ENCODE assay signal across 8 cellular contexts in the genomic region with DNA sequence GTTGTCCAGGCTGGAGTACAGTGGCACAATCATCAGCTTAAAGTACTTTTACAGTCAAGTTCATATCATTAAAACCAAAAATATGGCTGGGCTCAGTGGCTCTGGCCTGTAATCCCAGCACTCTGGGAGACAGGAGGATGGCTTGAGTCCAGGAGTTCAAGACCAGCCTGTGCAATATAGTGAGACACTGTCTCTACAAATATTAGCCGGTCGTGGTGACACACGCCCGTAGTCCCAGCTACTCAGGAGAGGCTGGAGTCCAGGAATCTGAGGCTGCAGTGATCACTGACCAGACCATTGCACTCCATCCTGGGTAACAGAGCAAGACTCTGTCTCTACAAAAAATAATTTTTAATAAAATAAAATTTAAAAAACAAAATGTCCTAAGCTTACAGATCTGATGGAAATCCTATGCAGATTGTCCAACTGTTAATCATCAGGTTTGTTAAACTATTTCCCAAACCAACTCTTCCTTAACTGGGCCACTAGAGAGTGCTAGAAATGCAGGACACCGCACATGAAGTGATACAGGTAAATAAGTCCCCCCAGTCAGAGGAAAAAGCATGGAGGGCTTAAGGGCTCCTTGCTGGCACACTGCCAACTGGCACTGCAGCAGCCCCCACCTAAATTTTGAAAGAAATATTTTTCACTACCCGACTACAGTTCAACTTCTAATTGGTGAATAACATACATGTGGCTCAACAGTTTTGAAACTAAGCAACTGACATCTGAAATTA. TPM values are rescaled to one million over a fixed set of nuclear protein-coding genes. Genes with fewer than 3 reads are reported as not detected.
A peak's percentile ranks its signal among the peaks of the same experiment; 100 is the strongest.
DNase-seq lines count a peak whose midpoint lies in the region; TF ChIP-seq lines count a peak whose summit lies in the region.

No MANE protein-coding gene starts in this region.

- peak; percentile 56 for TF ChIP-seq CTCF in cardiac fibroblast (IDR thresholded peaks at IDR 0.05; ENCODE audit: low read depth, low read length)
- peak in 1 of 2 experiments; percentile 28 for TF ChIP-seq CTCF in tibial artery (IDR thresholded peaks at IDR 0.05)

- peaks cover 30% of the 10 kb centered on the region for H3K36me3 ChIP-seq in SK-N-MC (ENCODE audit: insufficient read depth, low read length)
- peaks cover 36% of the 10 kb centered on the region for H3K36me3 ChIP-seq in mesodermal cell (ENCODE audit: control insufficient read depth, insufficient read depth, low read length)
- H3K36me3 ChIP-seq in tibial artery, result peaks cover 0 to 6% (median 4%) of the 10 kb centered on the region in 3 donors

- intact Hi-C loops in tibial artery (cut with DNase I; ENCODE audit: low total_unique reads), result loop anchor here (10.0 kb wide), 2 partner anchors 85 to 245 kb away; partner anchors contain the start of genes DHRS7B and MAP2K3

- H3K9me3 ChIP-seq in SK-N-MC (ENCODE audit: low read depth, low read length) (no peaks in the 10 kb centered on the region), mesodermal cell (ENCODE audit: control insufficient read depth, low read length) (no peaks in the 10 kb centered on the region), tibial artery (no peaks in the 10 kb centered on the region)

- H3K9ac ChIP-seq in SK-N-MC (ENCODE audit: insufficient read length), result peak overlapping the region; percentile 99

- 60 to 79% methylated on average over 4 to 5 of the region's 6 CpGs for WGBS in mesodermal cell (ENCODE audit: insufficient coverage in 2 of 2), 2 experiments

- peaks cover 25% of the 10 kb centered on the region for H3K4me1 ChIP-seq in mesodermal cell (ENCODE audit: control insufficient read depth, insufficient read depth, low read length, poor library complexity, severe bottlenecking)
- H3K4me1 ChIP-seq in tibial artery, result peaks cover 0 to 63% (median 53%) of the 10 kb centered on the region in 4 donors

- H3K4me3 ChIP-seq in SK-N-MC (peak overlapping the region; percentile 88), cardiac fibroblast (replicated peaks in 1 of 2; ENCODE audit: low read depth in 2 of 2, low read length in 2 of 2) (peak overlapping the region in 1 of 2 donors; percentile 86), mesodermal cell (ENCODE audit: extremely low read depth, insufficient read depth, low read length, poor library complexity, severe bottlenecking) (peak overlapping the region; percentile 95), tibial artery (peak overlapping the region; percentile 99 to 100)

- H3K4me3 Mint-ChIP-seq in IgD-negative memory B cell, result peak overlapping the region; percentile 85 to 97 (median 94)

- no peaks in the 10 kb centered on the region for H3K9me3 Mint-ChIP-seq in IgD-negative memory B cell

- in situ Hi-C loops in Caki2 (cut with HindIII; ENCODE audit: low pct_unique_long_range_greater_than_20kb, low sequenced_read_pairs), result no loop called here

- H3K27ac ChIP-seq in SK-N-MC (0 out of 2 replicates have a peak overlapping the region, but pooled peaks have one; percentile 57), mesodermal cell (ENCODE audit: low read depth, low read length, severe bottlenecking) (no peak overlapping the region), tibial artery (peak overlapping the region; percentile 99 to 100)

- no peaks in the 10 kb centered on the region for H3K36me3 Mint-ChIP-seq in IgD-negative memory B cell

- no peaks in the 10 kb centered on the region for H3K27me3 Mint-ChIP-seq in IgD-negative memory B cell

- H3K27ac Mint-ChIP-seq in IgD-negative memory B cell, result peak overlapping the region; percentile 93 to 98 (median 95)

- H3K4me1 Mint-ChIP-seq in IgD-negative memory B cell, result peaks cover 46 to 48% (median 46%) of the 10 kb centered on the region in 3 donors

- H3K27me3 ChIP-seq in tibial artery, result no peaks in the 10 kb centered on the region

- DNase-seq in Caki2 (ENCODE audit: low read depth) (peak; percentile 39), SK-N-MC (ENCODE audit: low read depth, low spot score) (no peak), cardiac fibroblast (ENCODE audit: low read depth in 2 of 2) (peak; percentile 57 to 65), tibial artery (peak in 1 of 2 donors; percentile 66), T-helper 9 cell (no peak), epidermal melanocyte (ENCODE audit: insufficient read length, low spot score) (no peak)

RNA-seq across cellular contexts. Expression of gene USP22, which starts 2.8 kb away (rescaled TPM):
- total RNA-seq in Caki2 (2014; rRNA removed; shearing (Covaris generic); ENCODE audit: low replicate concordance), result 115 and 144 TPM in 2 replicates
- 43.2 TPM for polyA plus RNA-seq in IgD-negative memory B cell
- 182 TPM for polyA plus RNA-seq in mesodermal cell (2013, experiment 1 of 2)
- 175 TPM for polyA plus RNA-seq in mesodermal cell (2013, experiment 2 of 2)

Comparison
In these comparisons a context has a peak if more than half of its experiments do, and no peak if none do; other contexts are left out.
1. DNase-seq: peak in Caki2 (single experiment) and cardiac fibroblast (2 of 2); none in SK-N-MC (single experiment), T-helper 9 cell (single experiment) and epidermal melanocyte (single experiment).